In genomic region chr2:86368181-86368824, GRCh38 we compare ENCODE assay signal across 8 cellular contexts. TPM values are rescaled to one million over a fixed set of nuclear protein-coding genes. Genes with fewer than 3 reads are reported as not detected.
DNase-seq lines count a peak whose midpoint lies in the region; ATAC-seq and FAIRE-seq lines count a peak whose summit lies in the region.

No MANE protein-coding gene starts in this region.

- DNase-seq in AG20443 (ENCODE audit: low spot score) (peak; percentile 71), GM23248 (peak; percentile 72), NOMO-1 (lab: John Stamatoyannopoulos, UW; ENCODE audit: unreplicated experiment in 2 of 2) (peak; percentile 55 to 73), frontal cortex (ENCODE audit: low spot score in 2 of 2) (peak; percentile 31 to 63), pons (ENCODE audit: low spot score) (peak; percentile 26), ureter (ENCODE audit: low spot score) (no peak)
- DNase-seq in activated T-cell treated with anti-CD3 and anti-CD28 coated beads, Interleukin-2, amount 50 U/mL, for 4 hours = peak; percentile 27

- H3K9ac ChIP-seq in GM23248 = no peak overlapping the region

- FAIRE-seq in frontal cortex (lab: Jason Lieb, UNC) = no peak

- H3F3A ChIP-seq in GM23248 (ENCODE audit: insufficient read depth) = no peaks in the 10 kb centered on the region

- H3K4me1 ChIP-seq in GM23248 (ENCODE audit: insufficient read depth) = peaks cover 5% of the 10 kb centered on the region; the same call in 1 of the 2 replicates

- H3K27me3 Mint-ChIP-seq in activated T-cell treated with anti-CD3 and anti-CD28 coated beads, Interleukin-2, amount 50 U/mL, for 4 hours (ENCODE audit: low read depth) = no peaks in the 10 kb centered on the region

- peaks cover 45% of the 10 kb centered on the region for H3K4me1 Mint-ChIP-seq in activated T-cell treated with anti-CD3 and anti-CD28 coated beads, Interleukin-2, amount 50 U/mL, for 4 hours (ENCODE audit: low read depth)

- no peaks in the 10 kb centered on the region for H4K20me1 ChIP-seq in GM23248 (ENCODE audit: insufficient read depth)

- no peaks in the 10 kb centered on the region for H3K36me3 Mint-ChIP-seq in activated T-cell treated with anti-CD3 and anti-CD28 coated beads, Interleukin-2, amount 50 U/mL, for 4 hours (ENCODE audit: insufficient read depth)

- H3K27ac ChIP-seq in GM23248 = no peak overlapping the region

- peak overlapping the region; percentile 51; the same call in 1 of the 2 replicates for H2AFZ ChIP-seq in GM23248

- H3K9me3 ChIP-seq in GM23248 (ENCODE audit: low read depth) = no peaks in the 10 kb centered on the region

- in situ Hi-C loops in GM23248 (cut with MboI) = no loop called here

- no peaks in the 10 kb centered on the region for H3K9me2 ChIP-seq in GM23248 (ENCODE audit: insufficient read depth)

- peak overlapping the region; percentile 58 for H3K4me3 Mint-ChIP-seq in activated T-cell treated with anti-CD3 and anti-CD28 coated beads, Interleukin-2, amount 50 U/mL, for 4 hours

- H3K27me3 ChIP-seq in GM23248 (replicated peaks; ENCODE audit: insufficient read depth) = no peaks in the 10 kb centered on the region

- H3K9me3 Mint-ChIP-seq in activated T-cell treated with anti-CD3 and anti-CD28 coated beads, Interleukin-2, amount 50 U/mL, for 4 hours = peaks cover 3% of the 10 kb centered on the region

- 1 to 3% methylated on average over 14 of the region's 14 CpGs for WGBS in GM23248 (ENCODE audit: low coverage in 1 of 2, low lambda C conversion rate in 2 of 2, missing lambda C conversion rate in 2 of 2), 2 experiments

- no peaks in the 10 kb centered on the region for H3K79me2 ChIP-seq in GM23248 (ENCODE audit: insufficient read depth)

- peak; percentile 55 to 70 for ATAC-seq in activated T-cell treated with anti-CD3 and anti-CD28 coated beads, Interleukin-2, amount 50 U/mL, for 4 hours
- no peak for ATAC-seq in GM19452 (IDR thresholded peaks at IDR 0.05; ENCODE audit: unreplicated experiment)

- peak overlapping the region; percentile 65 for H3K4me2 ChIP-seq in GM23248 (ENCODE audit: unreplicated experiment)

- H3K36me3 ChIP-seq in GM23248 (ENCODE audit: low read depth) = no peaks in the 10 kb centered on the region

- H3K4me3 ChIP-seq in GM23248 = peak overlapping the region; percentile 53

RNA-seq across cellular contexts. Expression of gene REEP1, which starts 30.9 kb away (rescaled TPM):
- total RNA-seq in GM23248 (2014; rRNA removed; shearing (Covaris generic)) = not detected in 2 replicates
- 0.27 TPM in 1 of 2 replicates, not detected in the other for polyA plus RNA-seq in GM23248 (2016; fragmentation: Nextera tagmentation; extraction: Ambion mirVana)
- total RNA-seq in activated T-cell treated with anti-CD3 and anti-CD28 coated beads, Interleukin-2, amount 50 U/mL, for 4 hours = under 1 TPM in 2 of 3 donors, not detected in 1; 0.13 to 0.35 TPM
- total RNA-seq in frontal cortex (147 TPM), ureter (15.5 TPM)

Comparison
In these comparisons a context has a peak if more than half of its experiments do, and no peak if none do; other contexts are left out.
1. RNA of gene REEP1, which starts 30.9 kb away (total RNA-seq): 147 TPM in frontal cortex (single experiment) and 15.5 TPM in ureter (single experiment); 0.13 to 0.35 TPM in activated T-cell treated with anti-CD3 and anti-CD28 coated beads, Interleukin-2, amount 50 U/mL, for 4 hours and not detected in GM23248; every median in the first group is over 10 times any median in the second.